In the genomic region with DNA sequence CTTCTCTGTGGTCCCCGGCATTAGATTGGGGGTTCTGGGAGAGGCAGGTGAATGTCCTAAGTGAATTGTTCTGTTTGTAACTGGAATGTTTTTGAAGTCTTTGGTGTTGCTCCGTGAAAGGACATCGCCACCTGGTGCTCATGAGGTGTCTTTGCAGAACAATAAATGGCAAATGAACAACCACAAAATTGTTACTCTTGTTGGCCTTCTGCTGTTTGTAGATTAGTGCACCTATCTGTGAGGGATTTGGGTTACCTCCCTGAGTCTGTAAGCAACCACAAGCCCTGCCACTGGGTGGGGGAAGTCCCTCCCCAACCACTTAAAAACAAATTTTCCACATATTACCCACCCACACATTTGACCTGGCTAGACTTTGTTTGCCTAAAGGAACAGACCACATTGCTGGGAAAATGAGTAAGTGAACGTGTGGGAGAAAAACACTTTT, we compare ENCODE assay signal across 7 cellular contexts. TPM values are rescaled to one million over a fixed set of nuclear protein-coding genes. Genes with fewer than 3 reads are reported as not detected.
DNase-seq lines count a peak whose midpoint lies in the region; ATAC-seq, FAIRE-seq and TF ChIP-seq lines count a peak whose summit lies in the region.

No MANE protein-coding gene starts in this region.

- H3K27me3 ChIP-seq in breast epithelium (no peaks in the 10 kb centered on the region), layer of hippocampus (ENCODE audit: control insufficient read depth, insufficient read depth, low read length) (no peaks in the 10 kb centered on the region)

- peak; percentile 16 for FAIRE-seq in HTR-8/SVneo (lab: Jason Lieb, UNC)

- peak overlapping the region; percentile 27 to 48 for H3K27ac ChIP-seq in breast epithelium
- peak overlapping the region; percentile 4 for H3K27ac ChIP-seq in layer of hippocampus (ENCODE audit: low read depth, low read length)

- peaks cover 0 to 4% of the 10 kb centered on the region in 2 donors for H3K4me1 ChIP-seq in breast epithelium

- ATAC-seq in GM21529 (IDR thresholded peaks at IDR 0.05; ENCODE audit: unreplicated experiment): peak; percentile 73

- peaks cover 5% of the 10 kb centered on the region for H3K36me3 ChIP-seq in breast epithelium

- intact Hi-C loops in breast epithelium (cut with DNase I; ENCODE audit: low total_unique reads): loop anchor here (5.0 kb wide), 1 partner anchor 36 kb away; the partner anchor contains the start of gene DTX4

- TF ChIP-seq POLR2A in breast epithelium (IDR thresholded peaks at IDR 0.05): no peak

- DNase-seq in GM12864 (ENCODE audit: low read depth): peak; percentile 84
- peak; percentile 26 for DNase-seq in HTR-8/SVneo (ENCODE audit: insufficient read length, low spot score)
- DNase-seq in SK-N-DZ (ENCODE audit: low spot score): peak; percentile 37
- peak in 1 of 2 donors; percentile 38 for DNase-seq in breast epithelium (ENCODE audit: low spot score in 2 of 2)
- DNase-seq in stimulated activated CD8-positive, alpha-beta memory T cell treated with anti-CD3 and anti-CD28 coated beads, Interleukin-12 subunit alpha, Interleukin-12 subunit beta, amount 100 ng/mL, for 1 hour (ENCODE audit: low read depth): peak; percentile 12

- TF ChIP-seq CTCF in GM12864 (IDR thresholded peaks at IDR 0.05; ENCODE audit: low read depth, low read length, missing control alignments) (peak; percentile 72), breast epithelium (IDR thresholded peaks at IDR 0.05) (peak; percentile 58 to 65 (median 62))

- H3K4me3 ChIP-seq in GM12864 (ENCODE audit: low read depth, low read length) (peak overlapping the region; percentile 64; the same call in 1 of the 2 replicates), breast epithelium (peak overlapping the region in 1 of 3 donors; percentile 18)

- H3K9me3 ChIP-seq in breast epithelium: no peaks in the 10 kb centered on the region

RNA-seq across cellular contexts. Expression of gene MPEG1, which starts 4.7 kb away (rescaled TPM):
- not detected in 2 replicates for polyA plus RNA-seq in SK-N-DZ (2014; cell fraction: cytosol; rRNA removed)
- polyA plus RNA-seq in SK-N-DZ (2014; cell fraction: nucleus; rRNA removed): not detected in 2 replicates
- 10 to 100 TPM in 2 of 3 donors, 1 to 10 TPM in 1; 2.6 to 65.4 (median 13.2) TPM for total RNA-seq in breast epithelium

RNA-seq across cellular contexts. Expression of gene DTX4, which starts 36.1 kb away (rescaled TPM):
- 5.3 and 5.4 TPM in 2 replicates for polyA plus RNA-seq in SK-N-DZ (2014; cell fraction: cytosol; rRNA removed)
- 6.7 and 6.9 TPM in 2 replicates for polyA plus RNA-seq in SK-N-DZ (2014; cell fraction: nucleus; rRNA removed)
- 10 to 100 TPM in 2 of 3 donors, 1 to 10 TPM in 1; 7.5 to 22.9 (median 10.8) TPM for total RNA-seq in breast epithelium
